30 cellular contexts compared by ENCODE assay signal in genomic region chr17:60300011-60300410, GRCh38.
"Had no signal": no experiment of that assay in that cellular context is flagged by ENCODE, and none has a peak within 500 bp of the region (broad histone marks: within the 10 kb centered on the region; RNA-seq: fewer than 3 reads in every experiment).

No MANE protein-coding gene starts in this region.

- H3K27ac Mint-ChIP-seq: immature natural killer cell, natural killer cell, nephron progenitor cell, neural progenitor cell, progenitor cell of endocrine pancreas had no signal

- H3K4me1 Mint-ChIP-seq: neural progenitor cell had no signal

- ATAC-seq: left colon; left lung; lower lobe of right lung; natural killer cell; right lobe of liver; stimulated activated naive B cell treated with anti-CD40 and anti-IgM and Interleukin-4, amounts not matched to agents 10 μg/mL and 1 μg/mL and 100 μg/mL, for 72 hours; stimulated activated naive CD8-positive, alpha-beta T cell treated with anti-CD3 and anti-CD28 coated beads, Interleukin-15, Interleukin-2, amounts not matched to agents 100 U/mL and 50 U/mL, for 24 hours; upper lobe of right lung had no signal

- H3K4me3 Mint-ChIP-seq: immature natural killer cell; natural killer cell; nephron progenitor cell; neural progenitor cell; stimulated activated naive B cell treated with anti-CD40 and anti-IgM and Interleukin-4, amounts not matched to agents 10 μg/mL and 1 μg/mL and 100 μg/mL, for 72 hours had no signal

- H3K36me3 Mint-ChIP-seq: natural killer cell, neural progenitor cell had no signal

- H3K36me3 ChIP-seq: neural progenitor cell, ovary, right atrium auricular region, suprapubic skin, thoracic aorta had no signal

- H3K4me1 ChIP-seq: right atrium auricular region, suprapubic skin had no signal

- H3K4me3 ChIP-seq: left lung, lower lobe of right lung, neural progenitor cell, ovary, right atrium auricular region, right lobe of liver, skin epidermis, stomach, suprapubic skin, thoracic aorta, tibial artery, upper lobe of right lung had no signal

- H3K9me3 Mint-ChIP-seq: immature natural killer cell, natural killer cell, nephron progenitor cell, neural progenitor cell had no signal

- H3K9ac ChIP-seq: neural progenitor cell had no signal

- DNase-seq: hypothalamus; immature natural killer cell; kidney; left colon; left lung; lower lobe of right lung; mammary epithelial cell; mesenchymal stem cell; natural killer cell; nephron progenitor cell; occipital lobe; ovary; right lobe of liver; stimulated activated CD4-positive, alpha-beta T cell treated with anti-CD3 and anti-CD28 coated beads, Interleukin-12 subunit alpha, Interleukin-12 subunit beta, amount 100 ng/mL, for 4 hours; stimulated activated CD4-positive, alpha-beta T cell treated with anti-CD3 and anti-CD28 coated beads, Interleukin-15, amount 100 ng/mL, for 24 hours; stimulated activated CD4-positive, alpha-beta T cell treated with anti-CD3 and anti-CD28 coated beads, Interleukin-2, amount 100 ng/mL, for 24 hours; stimulated activated CD4-positive, alpha-beta T cell treated with anti-CD3 and anti-CD28 coated beads, Interleukin-4, amount 100 ng/mL, for 1 hour; stimulated activated naive B cell treated with anti-CD40 and anti-IgM and Interleukin-4, amounts not matched to agents 10 μg/mL and 1 μg/mL and 100 μg/mL, for 72 hours; stimulated activated naive CD8-positive, alpha-beta T cell treated with anti-CD3 and anti-CD28 coated beads, Interleukin-15, Interleukin-2, amounts not matched to agents 100 U/mL and 50 U/mL, for 24 hours; stomach; tibial artery; trophoblast cell; upper lobe of right lung had no signal

- H3K9me3 ChIP-seq: left lung, lower lobe of right lung, neutrophil, ovary, right atrium auricular region, right lobe of liver, stomach, suprapubic skin, thoracic aorta, tibial artery, upper lobe of right lung had no signal

- H3K27me3 Mint-ChIP-seq: progenitor cell of endocrine pancreas; stimulated activated naive B cell treated with anti-CD40 and anti-IgM and Interleukin-4, amounts not matched to agents 10 μg/mL and 1 μg/mL and 100 μg/mL, for 72 hours had no signal

- H3K27me3 ChIP-seq: left lung, neural progenitor cell, neutrophil, ovary, right atrium auricular region, right lobe of liver, stomach, suprapubic skin, tibial artery, upper lobe of right lung had no signal
